ENCODE assay signal across 18 cellular contexts in genomic region chr1:23726669-23727068, GRCh38. TPM values are rescaled to one million over a fixed set of nuclear protein-coding genes. Genes with fewer than 3 reads are reported as not detected.
DNase-seq lines count a peak whose midpoint lies in the region; ATAC-seq, FAIRE-seq and TF ChIP-seq lines count a peak whose summit lies in the region.
"Had no signal": no experiment of that assay in that cellular context is flagged by ENCODE, and none has a peak within 500 bp of the region (broad histone marks: within the 10 kb centered on the region; RNA-seq: fewer than 3 reads in every experiment).

No MANE protein-coding gene starts in this region.

- no peak overlapping the region for H3K4me3 ChIP-seq in liver (ENCODE audit: low read depth in 1 of 3, low read length in 3 of 3)
- no peak overlapping the region for H3K4me3 ChIP-seq in thyroid gland (replicated peaks in 1 of 3)
- H3K4me3 ChIP-seq: sigmoid colon had no signal

- H3K36me3 Mint-ChIP-seq in activated B cell treated with CpG ODN at 0.5 μM for 24 hours (ENCODE audit: low read depth) (no peaks in the 10 kb centered on the region), T-cell (no peaks in the 10 kb centered on the region)

- WGBS in liver = 68% methylated on average over 2 of the region's 2 CpGs
- 87 to 98% methylated on average over 2 of the region's 2 CpGs for WGBS in thyroid gland, 2 donors

- H3K27me3 Mint-ChIP-seq in activated B cell treated with CpG ODN at 0.5 μM for 24 hours = no peaks in the 10 kb centered on the region
- no peaks in the 10 kb centered on the region for H3K27me3 Mint-ChIP-seq in T-cell
- H3K27me3 Mint-ChIP-seq: dendritic cell treated with granulocyte-macrophage colony-stimulating factor and Interleukin-4, amounts not matched to agents 40 ng/mL and 50 ng/mL, for 4 days had no signal

- POLR2A ChIA-PET in activated B cell treated with CpG ODN at 0.5 μM for 24 hours (lab: Charles Lee) (interaction anchor here (0.6 to 4.3 kb wide), 11 partner anchors 11 to 1746 kb away, joined by 3 to 55 read pairs (median 5); partner anchors contain the start of genes ASAP3, ELOA, HNRNPR and RPL11), T-cell (lab: Charles Lee) (no interaction called here)

- H3K4me3 Mint-ChIP-seq in activated B cell treated with CpG ODN at 0.5 μM for 24 hours = peak overlapping the region; percentile 19
- H3K4me3 Mint-ChIP-seq in T-cell = no peak overlapping the region
- H3K4me3 Mint-ChIP-seq: dendritic cell treated with granulocyte-macrophage colony-stimulating factor and Interleukin-4, amounts not matched to agents 40 ng/mL and 50 ng/mL, for 4 days had no signal

- H3K27ac Mint-ChIP-seq in activated B cell treated with CpG ODN at 0.5 μM for 24 hours (peak overlapping the region; percentile 89), T-cell (no peak overlapping the region)

- H3K36me3 ChIP-seq in liver (ENCODE audit: control insufficient read depth in 4 of 4, insufficient read depth in 3 of 4, low read depth in 1 of 4, low read length in 3 of 4) = no peaks in the 10 kb centered on the region
- H3K36me3 ChIP-seq in thyroid gland = no peaks in the 10 kb centered on the region
- H3K36me3 ChIP-seq: sigmoid colon had no signal

- H3K27ac ChIP-seq in liver (ENCODE audit: low read depth in 1 of 2, low read length in 2 of 2) (peak overlapping the region; percentile 53 to 79), thyroid gland (peak overlapping the region; percentile 5 to 74 (median 64))
- H3K27ac ChIP-seq: epithelial cell of prostate, RWPE1 had no signal

- TF ChIP-seq POLR2A in GM12892 (IDR thresholded peaks at IDR 0.05; ENCODE audit: low read depth, low read length) (no peak), thyroid gland (IDR thresholded peaks at IDR 0.05) (no peak)

- H3K9me3 Mint-ChIP-seq in activated B cell treated with CpG ODN at 0.5 μM for 24 hours (no peaks in the 10 kb centered on the region), T-cell (no peaks in the 10 kb centered on the region)
- H3K9me3 Mint-ChIP-seq: dendritic cell treated with granulocyte-macrophage colony-stimulating factor and Interleukin-4, amounts not matched to agents 40 ng/mL and 50 ng/mL, for 4 days had no signal

- ATAC-seq in activated B cell treated with CpG ODN at 0.5 μM for 24 hours (ENCODE audit: low read depth) = no peak
- ATAC-seq in T-cell (replicated peaks in 1 of 4) = no peak

- no peak for DNase-seq in GM12892 (ENCODE audit: insufficient read length)
- DNase-seq in activated B cell treated with CpG ODN at 0.5 μM for 24 hours = no peak
- no peak for DNase-seq in thyroid gland
- no peak for DNase-seq in T-cell
- no peak for DNase-seq in activated CD4-positive, CD25-positive, alpha-beta regulatory T cell treated with anti-CD3 and anti-CD28 coated beads, Interleukin-2, amount 50 U/mL, for 72 hours
- no peak for DNase-seq in NCI-H1436 (lab: John Stamatoyannopoulos, UW)
- DNase-seq: activated CD4-positive, alpha-beta T cell treated with anti-CD3 and anti-CD28 coated beads, Interleukin-2, amount 50 U/mL, for 4 hours; activated naive CD4-positive, alpha-beta T cell treated with anti-CD3 and anti-CD28 coated beads, Interleukin-2, amount 50 U/mL, for 16 hours; DMS 273 treated with DMSO at 0.1 percent for 48 hours; NCI-H146; NCI-H345; NK-92 treated with Interleukin-12 subunit alpha and Interleukin-12 subunit beta, amount 100 ng/mL, for 24 hours had no signal

- H3K4me1 ChIP-seq in liver (ENCODE audit: control insufficient read depth in 4 of 4, insufficient read depth in 4 of 4, low read length in 3 of 4) (peaks cover 5 to 32% (median 27%) of the 10 kb centered on the region in 4 donors), thyroid gland (peaks cover 20 to 28% of the 10 kb centered on the region in 2 donors)
- H3K4me1 ChIP-seq: sigmoid colon had no signal

- CTCF ChIA-PET in activated B cell treated with CpG ODN at 0.5 μM for 24 hours (lab: Charles Lee) (interaction anchor here (0.9 to 1.7 kb wide), 4 partner anchors 19 to 35 kb away, joined by 3 to 9 read pairs (median 4); partner anchors contain the start of gene RPL11), T-cell (lab: Charles Lee) (interaction anchor here in 1 of 2 donors (0.6 kb wide), 1 partner anchor 231 kb away, joined by 3 read pairs; no protein-coding TSS in a partner anchor)

- H3K4me1 Mint-ChIP-seq in activated B cell treated with CpG ODN at 0.5 μM for 24 hours (peaks cover 77% of the 10 kb centered on the region), T-cell (peaks cover 0 to 5% (median 3%) of the 10 kb centered on the region in 3 donors)

- no peak for TF ChIP-seq CTCF in activated B cell treated with CpG ODN at 0.5 μM for 24 hours (IDR thresholded peaks at IDR 0.05)
- TF ChIP-seq CTCF in liver (IDR thresholded peaks at IDR 0.05; ENCODE audit: low read depth, low read length, missing input control) = no peak
- TF ChIP-seq CTCF in thyroid gland (IDR thresholded peaks at IDR 0.05) = no peak

- no peak for TF ChIP-seq RAD21 in liver (IDR thresholded peaks at IDR 0.05)

- intact Hi-C loops in activated B cell treated with CpG ODN at 0.5 μM for 24 hours (cut with micrococcal nuclease) (loop anchor here (10.0 kb wide), 1 partner anchor 172 kb away; the partner anchor contains the start of gene ID3), thyroid gland (cut with DNase I) (no loop called here)

- peak; percentile 89 for FAIRE-seq in GM12892 (lab: Jason Lieb, UNC)
- FAIRE-seq: TTC549 had no signal

- H3K9ac ChIP-seq in liver (ENCODE audit: low read depth in 1 of 2, low read length in 2 of 2) = no peak overlapping the region

- no peaks in the 10 kb centered on the region for H3K9me3 ChIP-seq in liver (ENCODE audit: control insufficient read depth in 4 of 4, low read length in 3 of 4)
- H3K9me3 ChIP-seq in thyroid gland = no peaks in the 10 kb centered on the region
- H3K9me3 ChIP-seq: sigmoid colon had no signal

- H3K27me3 ChIP-seq in liver (ENCODE audit: control insufficient read depth in 4 of 4, insufficient read depth in 4 of 4, low read length in 3 of 4) (no peaks in the 10 kb centered on the region), thyroid gland (no peaks in the 10 kb centered on the region)
- H3K27me3 ChIP-seq: sigmoid colon had no signal

TF ChIP-seq in liver, 16 proteins besides CTCF, POLR2A, EP300 and RAD21:
- TF ChIP-seq GABPA (IDR thresholded peaks at IDR 0.05 in 1 of 2, conservative IDR thresholded peaks at IDR 0.05 in 1 of 2) (no peak), SP1 (IDR thresholded peaks at IDR 0.05) (no peak), FOXA1 (IDR thresholded peaks at IDR 0.05) (no peak), JUND (IDR thresholded peaks at IDR 0.05) (no peak), HNF4G (IDR thresholded peaks at IDR 0.05) (no peak), ATF3 (IDR thresholded peaks at IDR 0.05) (no peak), RXRA (IDR thresholded peaks at IDR 0.05) (no peak), EGR1 (IDR thresholded peaks at IDR 0.05; ENCODE audit: low read depth in 2 of 2) (no peak), MAX (IDR thresholded peaks at IDR 0.05) (no peak), NR2F2 (IDR thresholded peaks at IDR 0.05) (no peak), ZBTB33 (IDR thresholded peaks at IDR 0.05) (no peak), YY1 (IDR thresholded peaks at IDR 0.05) (no peak)

RNA-seq across cellular contexts. Expression of gene ELOA, which starts 16.6 kb away (rescaled TPM):
- polyA plus RNA-seq in GM12892 (2012; ENCODE audit: missing spikeins) = 21.8 TPM
- total RNA-seq in activated B cell treated with CpG ODN at 0.5 μM for 24 hours = 70.2 and 72.6 TPM in 2 replicates
- 10 to 100 TPM; 11.1 to 34.9 TPM for total RNA-seq in liver
- polyA plus RNA-seq in liver = 10 to 100 TPM; 20.9 to 27.8 TPM
- 10 to 100 TPM; 33.3 to 49.9 (median 40.5) TPM for total RNA-seq in thyroid gland
- total RNA-seq in T-cell = 10 to 100 TPM; 26.0 to 32.8 (median 27.6) TPM

RNA-seq across cellular contexts. Expression of gene RPL11, which starts 35.1 kb away (rescaled TPM):
- polyA plus RNA-seq in GM12892 (2012; ENCODE audit: missing spikeins) = 7,014 TPM
- total RNA-seq in activated B cell treated with CpG ODN at 0.5 μM for 24 hours (1,956 and 2,021 TPM in 2 replicates), liver (100 to 1,000 TPM; 270 to 689 TPM), thyroid gland (1,000 to 10,000 TPM in 1 of 4 donors, 100 to 1,000 TPM in 3; 669 to 1,720 (median 801) TPM), T-cell (1,000 to 10,000 TPM; 1,758 to 2,043 (median 1,921) TPM)
- 100 to 1,000 TPM; 313 to 816 TPM for polyA plus RNA-seq in liver

RNA-seq across cellular contexts. Expression of gene PITHD1, which starts 51.5 kb away (rescaled TPM):
- polyA plus RNA-seq in GM12892 (2012; ENCODE audit: missing spikeins) = 64.0 TPM
- 58.7 and 63.3 TPM in 2 replicates for total RNA-seq in activated B cell treated with CpG ODN at 0.5 μM for 24 hours
- 10 to 100 TPM; 28.4 to 86.4 TPM for total RNA-seq in liver
- polyA plus RNA-seq in liver = 10 to 100 TPM; 17.1 to 21.1 TPM
- 10 to 100 TPM; 55.3 to 75.8 (median 60.0) TPM for total RNA-seq in thyroid gland
- total RNA-seq in T-cell = 10 to 100 TPM; 60.7 to 87.1 (median 70.8) TPM
